Comparison of ENCODE assay signal across 29 cellular contexts in genomic region chr22:47570851-47571250, GRCh38.
"Had no signal": no experiment of that assay in that cellular context is flagged by ENCODE, and none has a peak within 500 bp of the region (broad histone marks: within the 10 kb centered on the region; RNA-seq: fewer than 3 reads in every experiment).

No MANE protein-coding gene starts in this region.

- H3K9me3 Mint-ChIP-seq: natural killer cell; stimulated activated memory B cell treated with anti-CD40 and anti-IgM and Interleukin-4, amounts not matched to agents 10 μg/mL and 1 μg/mL and 100 μg/mL, for 72 hours; stimulated activated naive CD8-positive, alpha-beta T cell treated with anti-CD3 and anti-CD28 coated beads, Interleukin-15, amount 100 ng/mL, for 72 hours had no signal

- H3K27ac Mint-ChIP-seq: naive thymus-derived CD4-positive, alpha-beta T cell; natural killer cell; nephron; neural progenitor cell; progenitor cell of endocrine pancreas; stimulated activated memory B cell treated with anti-CD40 and anti-IgM and Interleukin-4, amounts not matched to agents 10 μg/mL and 1 μg/mL and 100 μg/mL, for 72 hours had no signal

- H3K4me1 ChIP-seq: neural progenitor cell, pancreas, psoas muscle, spleen, suprapubic skin, testis, tibial artery, transverse colon, upper lobe of left lung, uterus had no signal

- H3K4me3 ChIP-seq: neural progenitor cell, pancreas, psoas muscle, skin epidermis, smooth muscle cell, spleen, suprapubic skin, testis, tibial artery, transverse colon, upper lobe of left lung, uterus had no signal

- H3K9ac ChIP-seq: neural progenitor cell had no signal

- FAIRE-seq: pancreas had no signal

- H3K4me2 ChIP-seq: neural progenitor cell, smooth muscle cell had no signal

- H3K27me3 ChIP-seq: neural progenitor cell, pancreas, testis, transverse colon, upper lobe of left lung, uterus had no signal

- H2AFZ ChIP-seq: neural progenitor cell had no signal

- H3K9me3 ChIP-seq: pancreas, psoas muscle, spleen, suprapubic skin, testis, tibial artery, transverse colon, upper lobe of left lung, uterus had no signal

- ATAC-seq: naive thymus-derived CD4-positive, alpha-beta T cell; natural killer cell; pancreas; psoas muscle; right cardiac atrium; sciatic nerve; stimulated activated memory B cell treated with anti-CD40 and anti-IgM and Interleukin-4, amounts not matched to agents 10 μg/mL and 1 μg/mL and 100 μg/mL, for 72 hours; stimulated activated naive CD8-positive, alpha-beta T cell treated with anti-CD3 and anti-CD28 coated beads, Interleukin-15, amount 100 ng/mL, for 72 hours; stimulated activated naive CD8-positive, alpha-beta T cell treated with anti-CD3 and anti-CD28 coated beads, Interleukin-15, Interleukin-2, amounts not matched to agents 100 U/mL and 50 U/mL, for 24 hours had no signal

- H3K36me3 ChIP-seq: neural progenitor cell, pancreas, spleen, suprapubic skin, tibial artery, transverse colon, upper lobe of left lung, uterus had no signal

- H3K4me3 Mint-ChIP-seq: naive thymus-derived CD4-positive, alpha-beta T cell; natural killer cell; nephron; neural progenitor cell; stimulated activated memory B cell treated with anti-CD40 and anti-IgM and Interleukin-4, amounts not matched to agents 10 μg/mL and 1 μg/mL and 100 μg/mL, for 72 hours; stimulated activated naive CD8-positive, alpha-beta T cell treated with anti-CD3 and anti-CD28 coated beads, Interleukin-15, amount 100 ng/mL, for 72 hours had no signal

- H3K27ac ChIP-seq: neural progenitor cell, pancreas, psoas muscle, skin epidermis, spleen, suprapubic skin, testis, tibial artery, transverse colon, upper lobe of left lung, uterus had no signal

- H3K4me1 Mint-ChIP-seq: naive thymus-derived CD4-positive, alpha-beta T cell; natural killer cell; nephron; neural progenitor cell; stimulated activated memory B cell treated with anti-CD40 and anti-IgM and Interleukin-4, amounts not matched to agents 10 μg/mL and 1 μg/mL and 100 μg/mL, for 72 hours; stimulated activated naive CD8-positive, alpha-beta T cell treated with anti-CD3 and anti-CD28 coated beads, Interleukin-15, amount 100 ng/mL, for 72 hours had no signal

- DNase-seq: naive thymus-derived CD4-positive, alpha-beta T cell; natural killer cell; occipital lobe; pancreas; right cardiac atrium; spleen; stimulated activated CD4-positive, alpha-beta T cell treated with anti-CD3 and anti-CD28 coated beads, Interleukin-12 subunit alpha, Interleukin-12 subunit beta, amount 100 ng/mL, for 4 hours; stimulated activated CD4-positive, alpha-beta T cell treated with anti-CD3 and anti-CD28 coated beads, Interleukin-1b, Interleukin-23, amount 100 ng/mL, for 48 hours; stimulated activated CD4-positive, alpha-beta T cell treated with anti-CD3 and anti-CD28 coated beads, Interleukin-4, amount 100 ng/mL, for 1 hour; stimulated activated CD4-positive, alpha-beta T cell treated with anti-CD3 and anti-CD28 coated beads, Interleukin-4, amount 100 ng/mL, for 4 hours; stimulated activated CD8-positive, alpha-beta memory T cell treated with anti-CD3 and anti-CD28 coated beads, Interleukin-4, amount 100 ng/mL, for 48 hours; stimulated activated naive CD4-positive, alpha-beta T cell; stimulated activated naive CD8-positive, alpha-beta T cell treated with anti-CD3 and anti-CD28 coated beads, Interleukin-15, Interleukin-2, amounts not matched to agents 100 U/mL and 50 U/mL, for 24 hours; substantia nigra; transverse colon; upper lobe of left lung; uterus had no signal

- H3K27me3 Mint-ChIP-seq: progenitor cell of endocrine pancreas; stimulated activated memory B cell treated with anti-CD40 and anti-IgM and Interleukin-4, amounts not matched to agents 10 μg/mL and 1 μg/mL and 100 μg/mL, for 72 hours had no signal

- H3K36me3 Mint-ChIP-seq: naive thymus-derived CD4-positive, alpha-beta T cell; natural killer cell; neural progenitor cell; stimulated activated memory B cell treated with anti-CD40 and anti-IgM and Interleukin-4, amounts not matched to agents 10 μg/mL and 1 μg/mL and 100 μg/mL, for 72 hours had no signal
